In genomic region chr2:212548459-212548815, GRCh38 we compare ENCODE assay signal across 9 cellular contexts. TPM values are rescaled to one million over a fixed set of nuclear protein-coding genes. Genes with fewer than 3 reads are reported as not detected.
DNase-seq lines count a peak whose midpoint lies in the region; ATAC-seq and TF ChIP-seq lines count a peak whose summit lies in the region.
"Had no signal": no experiment of that assay in that cellular context is flagged by ENCODE, and none has a peak within 500 bp of the region (broad histone marks: within the 10 kb centered on the region; RNA-seq: fewer than 3 reads in every experiment).

No MANE protein-coding gene starts in this region.

- no peaks in the 10 kb centered on the region for H3K9me3 ChIP-seq in lower lobe of right lung

- no peaks in the 10 kb centered on the region for H3K4me1 ChIP-seq in lower lobe of right lung

- H3K27ac ChIP-seq in brain microvascular endothelial cell = no peak overlapping the region
- H3K27ac ChIP-seq in lower lobe of right lung = no peak overlapping the region

- no peak overlapping the region for H3K4me3 ChIP-seq in AG10803 (ENCODE audit: low read length)
- no peak overlapping the region for H3K4me3 ChIP-seq in brain microvascular endothelial cell (ENCODE audit: low read depth, low read length)
- no peak overlapping the region for H3K4me3 ChIP-seq in lower lobe of right lung

- peak; percentile 58 for TF ChIP-seq CTCF in AG10803 (conservative IDR thresholded peaks at IDR 0.05; ENCODE audit: low read length)
- peak; percentile 51 for TF ChIP-seq CTCF in brain microvascular endothelial cell (IDR thresholded peaks at IDR 0.05; ENCODE audit: low read depth, low read length, missing control alignments)
- TF ChIP-seq CTCF in lower lobe of right lung (IDR thresholded peaks at IDR 0.05) = peak; percentile 37

- DNase-seq in AG10803 (ENCODE audit: low read depth) (peak; percentile 41), HuH-7 (ENCODE audit: low spot score) (peak; percentile 5), brain microvascular endothelial cell (peak; percentile 56), lower lobe of right lung (no peak), activated gamma-delta T cell treated with Interleukin-2 at 50 U/mL for 16 hours (no peak)
- DNase-seq in activated CD8-positive, alpha-beta memory T cell treated with anti-CD3 and anti-CD28 coated beads, Interleukin-2, amount 50 U/mL, for 48 hours = no peak
- no peak for DNase-seq in activated CD4-positive, alpha-beta T cell treated with anti-CD3 and anti-CD28 coated beads for 4 hours
- DNase-seq: NK-92 treated with Interleukin-12 subunit alpha and Interleukin-12 subunit beta, amount 100 ng/mL, for 24 hours had no signal

- intact Hi-C loops in lower lobe of right lung (cut with DNase I) = no loop called here

- H3K27me3 ChIP-seq in brain microvascular endothelial cell (replicated peaks) (no peaks in the 10 kb centered on the region), lower lobe of right lung (ENCODE audit: low read depth) (no peaks in the 10 kb centered on the region)

- H3K36me3 ChIP-seq in brain microvascular endothelial cell (replicated peaks) = no peaks in the 10 kb centered on the region
- no peaks in the 10 kb centered on the region for H3K36me3 ChIP-seq in lower lobe of right lung

- in situ Hi-C loops in brain microvascular endothelial cell (cut with HindIII; ENCODE audit: low pct_ligation_motif_present, low sequenced_read_pairs) = no loop called here

- ATAC-seq in lower lobe of right lung (peak in 1 of 2 donors; percentile 74), HG02571 (IDR thresholded peaks at IDR 0.05; ENCODE audit: unreplicated experiment) (no peak)

RNA-seq across cellular contexts. Expression of gene ERBB4, which starts 9.8 kb away (rescaled TPM):
- total RNA-seq in lower lobe of right lung = 25.3 TPM

Comparison
In these comparisons a context has a peak if more than half of its experiments do, and no peak if none do; other contexts are left out.
1. DNase-seq: peak in AG10803 (single experiment), HuH-7 (single experiment) and brain microvascular endothelial cell (single experiment); none in lower lobe of right lung (single experiment), activated CD8-positive, alpha-beta memory T cell treated with anti-CD3 and anti-CD28 coated beads, Interleukin-2, amount 50 U/mL, for 48 hours (single experiment), activated CD4-positive, alpha-beta T cell treated with anti-CD3 and anti-CD28 coated beads for 4 hours (0 of 2) and activated gamma-delta T cell treated with Interleukin-2 at 50 U/mL for 16 hours (single experiment).
2. Peak in every context shown above with its lines, with median percentiles within 50 percentile points of each other: CTCF ChIP-seq.